Comparison of ENCODE assay signal across 17 cellular contexts in genomic region chr11:12882670-12883069, GRCh38.
DNase-seq lines count a peak whose midpoint lies in the region; ATAC-seq and TF ChIP-seq lines count a peak whose summit lies in the region.
"Had no signal": no experiment of that assay in that cellular context is flagged by ENCODE, and none has a peak within 500 bp of the region (broad histone marks: within the 10 kb centered on the region; RNA-seq: fewer than 3 reads in every experiment).

No MANE protein-coding gene starts in this region.

- H2AK5ac ChIP-seq in IMR-90 (ENCODE audit: low read depth, low read length), result no peak overlapping the region

- H3K27me3 ChIP-seq in IMR-90 (ENCODE audit: control insufficient read depth, insufficient read depth, low read length) (no peaks in the 10 kb centered on the region), muscle layer of duodenum (ENCODE audit: low read depth, low read length) (no peaks in the 10 kb centered on the region), stomach smooth muscle (ENCODE audit: control insufficient read depth in 1 of 2, insufficient read depth in 2 of 2, low read length in 2 of 2) (no peaks in the 10 kb centered on the region), gastroesophageal sphincter (no peaks in the 10 kb centered on the region)
- H3K27me3 ChIP-seq: BE2C had no signal

- CTCF ChIA-PET in IMR-90 (lab: Yijun Ruan, JAX), result no interaction called here

- no peak overlapping the region for H3K18ac ChIP-seq in IMR-90 (ENCODE audit: low read depth, low read length)

- peaks cover 2% of the 10 kb centered on the region; the same call in 1 of the 2 replicates for H3K4me1 ChIP-seq in IMR-90 (ENCODE audit: control insufficient read depth, insufficient read depth, low read length)
- peaks cover 0 to 8% of the 10 kb centered on the region in 2 donors for H3K4me1 ChIP-seq in muscle layer of duodenum (ENCODE audit: control insufficient read depth in 1 of 2, insufficient read depth in 2 of 2, low read length in 2 of 2)
- peaks cover 17% of the 10 kb centered on the region for H3K4me1 ChIP-seq in stomach smooth muscle (ENCODE audit: control insufficient read depth, insufficient read depth, low read length)
- peaks cover 0 to 9% (median 0%) of the 10 kb centered on the region in 3 donors for H3K4me1 ChIP-seq in gastroesophageal sphincter
- H3K4me1 ChIP-seq: BE2C had no signal

- H3K79me1 ChIP-seq in IMR-90 (ENCODE audit: low read depth in 1 of 2, low read length in 2 of 2), result peaks cover 53 to 76% of the 10 kb centered on the region in 2 experiments

- peaks cover 54% of the 10 kb centered on the region for H3K36me3 ChIP-seq in IMR-90 (ENCODE audit: control insufficient read depth, insufficient read depth, low read length)
- H3K36me3 ChIP-seq in muscle layer of duodenum (ENCODE audit: control insufficient read depth in 1 of 2, insufficient read depth in 2 of 2, low read length in 2 of 2), result peaks cover 8 to 17% of the 10 kb centered on the region in 2 donors
- peaks cover 7 to 23% of the 10 kb centered on the region in 2 donors for H3K36me3 ChIP-seq in stomach smooth muscle (ENCODE audit: control insufficient read depth in 2 of 2, insufficient read depth in 2 of 2, low read length in 2 of 2)
- peaks cover 0 to 55% of the 10 kb centered on the region in 2 donors for H3K36me3 ChIP-seq in gastroesophageal sphincter

- H3K27ac ChIP-seq in IMR-90 (ENCODE audit: insufficient read depth, low read length) (peak overlapping the region; percentile 21; the same call in 1 of the 2 replicates), muscle layer of duodenum (ENCODE audit: low read length) (peak overlapping the region; percentile 3), stomach smooth muscle (ENCODE audit: low read length) (peak overlapping the region; percentile 55), gastroesophageal sphincter (no peak overlapping the region)
- H3K27ac ChIP-seq: C4-2B had no signal

- H4K8ac ChIP-seq in IMR-90 (ENCODE audit: low read depth in 2 of 2, low read length in 2 of 2), result no peak overlapping the region

- no peak for TF ChIP-seq RAD21 in IMR-90 (IDR thresholded peaks at IDR 0.05; ENCODE audit: low read length)

- WGBS in IMR-90 (ENCODE audit: extremely low coverage in 2 of 2, insufficient read length in 1 of 2), 2 experiments, result 88% methylated on average over 3 of the region's 5 CpGs; no CpG with 5 or more reads in 1 of the 2 experiments
- WGBS in gastroesophageal sphincter (ENCODE audit: low coverage in 1 of 2), 2 donors, result 33% methylated on average over 1 of the region's 5 CpGs; no CpG with 5 or more reads in 1 of the 2 donors

- H4K20me1 ChIP-seq in IMR-90 (ENCODE audit: insufficient read depth, low read length), result peaks cover 28% of the 10 kb centered on the region

- H3K4me2 ChIP-seq in IMR-90 (ENCODE audit: low read depth, low read length), result no peak overlapping the region

- H2AK9ac ChIP-seq in IMR-90 (replicated peaks; ENCODE audit: low read depth, low read length, poor library complexity), result no peak overlapping the region

- BruUV-seq in IMR-90 (replicated peaks; lab: Mats Ljungman, UMichigan), result no TSS peak

- no peak overlapping the region for H2BK5ac ChIP-seq in IMR-90 (ENCODE audit: low read depth, low read length, poor library complexity, severe bottlenecking)

- ATAC-seq in IMR-90 (ENCODE audit: low read depth) (no peak), GM21576 (IDR thresholded peaks at IDR 0.05; ENCODE audit: unreplicated experiment) (no peak), GM19463 (IDR thresholded peaks at IDR 0.05; ENCODE audit: unreplicated experiment) (no peak), GM18907 (IDR thresholded peaks at IDR 0.05; ENCODE audit: unreplicated experiment) (no peak), gastroesophageal sphincter (no peak)

- POLR2A ChIA-PET in IMR-90 (lab: Charles Lee; ENCODE audit: unreplicated experiment), result no interaction called here

- H3K4me3 ChIP-seq in IMR-90 (ENCODE audit: insufficient read depth, low read depth, low read length) (no peak overlapping the region), muscle layer of duodenum (ENCODE audit: low read depth in 1 of 2, low read length in 2 of 2) (no peak overlapping the region), stomach smooth muscle (ENCODE audit: low read length in 2 of 2) (no peak overlapping the region), gastroesophageal sphincter (no peak overlapping the region)

- no peak overlapping the region for H4K5ac ChIP-seq in IMR-90 (ENCODE audit: low read depth, low read length)

- H3K14ac ChIP-seq in IMR-90 (replicated peaks; ENCODE audit: low read depth, low read length), result peak overlapping the region; percentile 40; the same call in 1 of the 2 replicates

- H3K9me1 ChIP-seq in IMR-90 (ENCODE audit: insufficient read depth, low read length), result peaks cover 21% of the 10 kb centered on the region

- intact Hi-C loops in IMR-90 (cut with micrococcal nuclease), result no loop called here

- TF ChIP-seq POLR2A in IMR-90 (IDR thresholded peaks at IDR 0.05; ENCODE audit: low read depth, low read length) (no peak), gastroesophageal sphincter (IDR thresholded peaks at IDR 0.05) (no peak)

- H2BK120ac ChIP-seq in IMR-90 (ENCODE audit: low read depth, low read length), result no peak overlapping the region

- no peak overlapping the region for H3K9ac ChIP-seq in IMR-90 (ENCODE audit: low read depth, low read length)
- H3K9ac ChIP-seq in stomach smooth muscle (ENCODE audit: low read length in 2 of 2), result no peak overlapping the region

- in situ Hi-C loops in IMR-90 (cut with MboI; ENCODE audit: low sequenced_read_pairs), result loop anchor here (10.0 kb wide), 1 partner anchor 558 kb away; no protein-coding TSS in a partner anchor

- DNase-seq in IMR-90 (no peak), fibroblast of gingiva (ENCODE audit: low read depth) (peak; percentile 59)
- DNase-seq: BE2C; CD4-positive, alpha-beta memory T cell; DMS153; DMS79 treated with DMSO at 0.1 percent for 48 hours; GDM1; HCEC 1CT; HFFc6; KG1 had no signal

- dilution Hi-C loops in IMR-90 (cut with HindIII; ENCODE audit: low sequenced_read_pairs, unreplicated experiment), result loop anchor here (25.0 kb wide), 1 partner anchor 195 kb away; no protein-coding TSS in a partner anchor

- H3K4ac ChIP-seq in IMR-90 (ENCODE audit: low read depth, low read length), result no peak overlapping the region

- H4K91ac ChIP-seq in IMR-90 (ENCODE audit: insufficient read depth, low read depth, low read length), result no peak overlapping the region

- no peak overlapping the region for H2BK15ac ChIP-seq in IMR-90 (ENCODE audit: low read depth, low read length)

- H2AFZ ChIP-seq in IMR-90 (replicated peaks; ENCODE audit: low read length, poor library complexity), result no peak overlapping the region

- H3K56ac ChIP-seq in IMR-90 (ENCODE audit: extremely low read depth, insufficient read depth, low read length), result no peak overlapping the region

- no peak for TF ChIP-seq EP300 in gastroesophageal sphincter (IDR thresholded peaks at IDR 0.05)

- no peak for TF ChIP-seq CTCF in IMR-90 (conservative IDR thresholded peaks at IDR 0.05; ENCODE audit: low read depth, low read length)
- no peak for TF ChIP-seq CTCF in gastroesophageal sphincter (IDR thresholded peaks at IDR 0.05)

- no peak overlapping the region for H2BK20ac ChIP-seq in IMR-90 (ENCODE audit: low read depth, low read length)

- H3K23ac ChIP-seq in IMR-90 (ENCODE audit: low read depth, low read length), result no peak overlapping the region

- H3K9me3 ChIP-seq in IMR-90 (ENCODE audit: control insufficient read depth, insufficient read depth, low read length), result no peaks in the 10 kb centered on the region
- H3K9me3 ChIP-seq in muscle layer of duodenum (ENCODE audit: control insufficient read depth in 1 of 2, low read length in 2 of 2), result no peaks in the 10 kb centered on the region
- H3K9me3 ChIP-seq in stomach smooth muscle (ENCODE audit: control insufficient read depth in 2 of 2, low read length in 2 of 2), result no peaks in the 10 kb centered on the region
- no peaks in the 10 kb centered on the region for H3K9me3 ChIP-seq in gastroesophageal sphincter
- H3K9me3 ChIP-seq: BE2C had no signal

TF ChIP-seq in IMR-90, 13 proteins besides CTCF, POLR2A, EP300 and RAD21:
- TF ChIP-seq CHD1 (IDR thresholded peaks at IDR 0.05; ENCODE audit: low read depth, low read length) (no peak), SMC3 (IDR thresholded peaks at IDR 0.05; ENCODE audit: low read depth, low read length) (no peak), RFX5 (IDR thresholded peaks at IDR 0.05; ENCODE audit: low read depth, low read length) (no peak), ELK1 (IDR thresholded peaks at IDR 0.05; ENCODE audit: borderline replicate concordance, low read depth, low read length) (no peak), RCOR1 (IDR thresholded peaks at IDR 0.05; ENCODE audit: insufficient replicate concordance, low read length) (no peak), FOS (IDR thresholded peaks at IDR 0.05; ENCODE audit: low read depth, low read length) (no peak), CEBPB (IDR thresholded peaks at IDR 0.05; ENCODE audit: low read depth, low read length) (no peak), MXI1 (IDR thresholded peaks at IDR 0.05; ENCODE audit: borderline replicate concordance, low read depth, low read length) (no peak)

Comparison
In these comparisons a context has a peak if more than half of its experiments do, and no peak if none do; other contexts are left out.
1. H3K27ac ChIP-seq: peak in IMR-90 (single experiment), muscle layer of duodenum (single experiment) and stomach smooth muscle (single experiment); none in gastroesophageal sphincter (0 of 4).